In the genomic region with DNA sequence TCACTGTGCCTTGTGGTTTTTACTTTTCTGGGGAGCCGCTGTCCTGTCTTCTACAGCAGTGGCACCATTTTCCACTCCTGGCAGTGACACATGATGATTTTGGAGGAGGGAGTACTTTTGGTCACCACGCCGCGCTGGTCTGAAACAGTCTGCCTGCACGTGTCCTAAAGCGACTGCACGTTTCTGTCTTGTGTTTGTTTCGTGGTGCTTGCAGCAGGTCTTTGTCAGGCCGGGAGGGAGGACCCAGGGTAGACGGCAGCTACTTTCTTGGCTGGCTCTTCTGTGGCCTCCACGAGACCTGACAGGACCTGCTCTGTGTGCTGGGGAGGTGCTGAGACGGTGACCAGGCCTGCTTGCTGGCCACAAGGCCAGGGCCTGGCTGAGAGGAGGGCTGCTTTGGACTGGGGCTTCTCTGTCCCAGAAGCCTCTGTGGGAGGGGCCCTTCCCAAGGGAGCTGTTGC, we compare ENCODE assay signal across 20 cellular contexts.
DNase-seq lines count a peak whose midpoint lies in the region; ATAC-seq and TF ChIP-seq lines count a peak whose summit lies in the region.
"Had no signal": no experiment of that assay in that cellular context is flagged by ENCODE, and none has a peak within 500 bp of the region (broad histone marks: within the 10 kb centered on the region; RNA-seq: fewer than 3 reads in every experiment).

No MANE protein-coding gene starts in this region.

- H3K4me3 ChIP-seq in RWPE2 (ENCODE audit: severe bottlenecking) (no peak overlapping the region), mesodermal cell (ENCODE audit: extremely low read depth, insufficient read depth, low read length, poor library complexity, severe bottlenecking) (no peak overlapping the region), spleen (no peak overlapping the region)
- H3K4me3 ChIP-seq: K562 had no signal

- no peak for ATAC-seq in RWPE2 (ENCODE audit: low read depth)
- no peak for ATAC-seq in HG03108 (IDR thresholded peaks at IDR 0.05; ENCODE audit: unreplicated experiment)
- ATAC-seq: K562 had no signal

- H3K4me1 ChIP-seq in RWPE2 (ENCODE audit: insufficient read depth, poor library complexity, severe bottlenecking), result no peaks in the 10 kb centered on the region
- H3K4me1 ChIP-seq in mesodermal cell (ENCODE audit: control insufficient read depth, insufficient read depth, low read length, poor library complexity, severe bottlenecking), result no peaks in the 10 kb centered on the region
- peaks cover 0 to 11% (median 3%) of the 10 kb centered on the region in 6 donors for H3K4me1 ChIP-seq in spleen
- H3K4me1 ChIP-seq: BE2C had no signal

- DNase-seq in CD14-positive monocyte (ENCODE audit: low spot score), result peak; percentile 41
- DNase-seq in RWPE2 (ENCODE audit: low spot score), result peak; percentile 11
- DNase-seq in spleen, result peak; percentile 54
- DNase-seq in retina, result no peak
- DNase-seq in D341Med (ENCODE audit: low spot score), result no peak
- DNase-seq: BE2C; Calu3; CD4-positive, alpha-beta memory T cell; DMS53; EL; NCI-H1417; NCI-H187 treated with DMSO at 0.1 percent for 48 hours; NCI-H226; NCI-H524; NCI-H82; OCI-M1; SHP77 treated with DMSO at 0.1 percent for 48 hours had no signal

- no peak for TF ChIP-seq POLR2A in spleen (IDR thresholded peaks at IDR 0.05)

- no peak for TF ChIP-seq CTCF in CD14-positive monocyte (IDR thresholded peaks at IDR 0.05)
- TF ChIP-seq CTCF in RWPE2 (IDR thresholded peaks at IDR 0.05; ENCODE audit: poor library complexity, severe bottlenecking), result no peak
- no peak for TF ChIP-seq CTCF in spleen (IDR thresholded peaks at IDR 0.05 in 8 of 11, conservative IDR thresholded peaks at IDR 0.05 in 3 of 11)

- 93 to 96% methylated on average over 12 of the region's 12 CpGs for WGBS in mesodermal cell (ENCODE audit: insufficient coverage in 2 of 2), 2 experiments
- WGBS in spleen, 5 donors, result 87 to 92% (median 88%) methylated on average over 11 to 12 of the region's 12 CpGs

- H3K27me3 ChIP-seq in RWPE2 (ENCODE audit: insufficient read depth, poor library complexity, severe bottlenecking), result no peaks in the 10 kb centered on the region
- H3K27me3 ChIP-seq in spleen (replicated peaks in 1 of 7), result no peaks in the 10 kb centered on the region
- H3K27me3 ChIP-seq: BE2C had no signal

- H3K9me3 Mint-ChIP-seq in CD14-positive monocyte, result peaks cover 2 to 32% (median 17%) of the 10 kb centered on the region in 7 donors
- H3K9me3 Mint-ChIP-seq: CD4-positive, alpha-beta memory T cell had no signal

- H3K27ac ChIP-seq in RWPE2 (ENCODE audit: poor library complexity, severe bottlenecking) (no peak overlapping the region), mesodermal cell (ENCODE audit: low read depth, low read length, severe bottlenecking) (peak overlapping the region; percentile 2), spleen (no peak overlapping the region)

- H3K36me3 ChIP-seq in RWPE2 (ENCODE audit: low read depth) (no peaks in the 10 kb centered on the region), mesodermal cell (ENCODE audit: control insufficient read depth, insufficient read depth, low read length) (no peaks in the 10 kb centered on the region), spleen (no peaks in the 10 kb centered on the region)
- H3K36me3 ChIP-seq: BE2C had no signal

- no peak overlapping the region for H3K27ac Mint-ChIP-seq in CD14-positive monocyte
- H3K27ac Mint-ChIP-seq: CD4-positive, alpha-beta memory T cell had no signal

- no peaks in the 10 kb centered on the region for H3K4me1 Mint-ChIP-seq in CD14-positive monocyte
- H3K4me1 Mint-ChIP-seq: CD4-positive, alpha-beta memory T cell had no signal

- intact Hi-C loops in CD14-positive monocyte (cut with micrococcal nuclease), result no loop called here
- intact Hi-C loops in spleen (cut with DNase I; ENCODE audit: low total_unique reads), result no loop called here

- peaks cover 5 to 6% (median 6%) of the 10 kb centered on the region in 3 donors for H3K27me3 Mint-ChIP-seq in CD14-positive monocyte (ENCODE audit: low read depth in 3 of 3)
- H3K27me3 Mint-ChIP-seq: CD4-positive, alpha-beta memory T cell had no signal

- H3K36me3 Mint-ChIP-seq in CD14-positive monocyte, result no peaks in the 10 kb centered on the region
- H3K36me3 Mint-ChIP-seq: CD4-positive, alpha-beta memory T cell had no signal

- no peak overlapping the region for H3K4me3 Mint-ChIP-seq in CD14-positive monocyte
- H3K4me3 Mint-ChIP-seq: CD4-positive, alpha-beta memory T cell had no signal

- no peaks in the 10 kb centered on the region for H3K9me3 ChIP-seq in RWPE2 (ENCODE audit: severe bottlenecking)
- H3K9me3 ChIP-seq in mesodermal cell (ENCODE audit: control insufficient read depth, low read length), result no peaks in the 10 kb centered on the region
- peaks cover 0 to 21% (median 0%) of the 10 kb centered on the region in 8 donors for H3K9me3 ChIP-seq in spleen
- H3K9me3 ChIP-seq: BE2C had no signal

Comparison
In these comparisons a context has a peak if more than half of its experiments do, and no peak if none do; other contexts are left out.
1. DNase-seq: peak in CD14-positive monocyte (single experiment), RWPE2 (single experiment) and spleen (single experiment); none in retina (single experiment) and D341Med (single experiment).